1 cellular context compared by ENCODE assay signal in genomic region chr5:103139264-103139865, GRCh38.
TF ChIP-seq lines count a peak whose summit lies in the region.

No MANE protein-coding gene starts in this region.

TF ChIP-seq in GM12878, 131 proteins besides CTCF, POLR2A, EP300 and RAD21 (continued from another document):
- TF ChIP-seq, protein P1, sequence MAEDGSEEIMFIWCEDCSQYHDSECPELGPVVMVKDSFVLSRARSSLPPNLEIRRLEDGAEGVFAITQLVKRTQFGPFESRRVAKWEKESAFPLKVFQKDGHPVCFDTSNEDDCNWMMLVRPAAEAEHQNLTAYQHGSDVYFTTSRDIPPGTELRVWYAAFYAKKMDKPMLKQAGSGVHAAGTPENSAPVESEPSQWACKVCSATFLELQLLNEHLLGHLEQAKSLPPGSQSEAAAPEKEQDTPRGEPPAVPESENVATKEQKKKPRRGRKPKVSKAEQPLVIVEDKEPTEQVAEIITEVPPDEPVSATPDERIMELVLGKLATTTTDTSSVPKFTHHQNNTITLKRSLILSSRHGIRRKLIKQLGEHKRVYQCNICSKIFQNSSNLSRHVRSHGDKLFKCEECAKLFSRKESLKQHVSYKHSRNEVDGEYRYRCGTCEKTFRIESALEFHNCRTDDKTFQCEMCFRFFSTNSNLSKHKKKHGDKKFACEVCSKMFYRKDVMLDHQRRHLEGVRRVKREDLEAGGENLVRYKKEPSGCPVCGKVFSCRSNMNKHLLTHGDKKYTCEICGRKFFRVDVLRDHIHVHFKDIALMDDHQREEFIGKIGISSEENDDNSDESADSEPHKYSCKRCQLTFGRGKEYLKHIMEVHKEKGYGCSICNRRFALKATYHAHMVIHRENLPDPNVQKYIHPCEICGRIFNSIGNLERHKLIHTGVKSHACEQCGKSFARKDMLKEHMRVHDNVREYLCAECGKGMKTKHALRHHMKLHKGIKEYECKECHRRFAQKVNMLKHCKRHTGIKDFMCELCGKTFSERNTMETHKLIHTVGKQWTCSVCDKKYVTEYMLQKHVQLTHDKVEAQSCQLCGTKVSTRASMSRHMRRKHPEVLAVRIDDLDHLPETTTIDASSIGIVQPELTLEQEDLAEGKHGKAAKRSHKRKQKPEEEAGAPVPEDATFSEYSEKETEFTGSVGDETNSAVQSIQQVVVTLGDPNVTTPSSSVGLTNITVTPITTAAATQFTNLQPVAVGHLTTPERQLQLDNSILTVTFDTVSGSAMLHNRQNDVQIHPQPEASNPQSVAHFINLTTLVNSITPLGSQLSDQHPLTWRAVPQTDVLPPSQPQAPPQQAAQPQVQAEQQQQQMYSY (CRISPR knock-in tag; IDR thresholded peaks at IDR 0.05) = no peak
- no peak for TF ChIP-seq SUZ12 (IDR thresholded peaks at IDR 0.05; ENCODE audit: unreplicated experiment)
- TF ChIP-seq FOS (IDR thresholded peaks at IDR 0.05; ENCODE audit: borderline replicate concordance, extremely low read depth, insufficient read length) = no peak
- no peak for TF ChIP-seq ATF2 (IDR thresholded peaks at IDR 0.05; ENCODE audit: low read length)
- TF ChIP-seq HDAC6 (IDR thresholded peaks at IDR 0.05; ENCODE audit: unreplicated experiment) = no peak
- no peak for TF ChIP-seq NR2C2 (IDR thresholded peaks at IDR 0.05; ENCODE audit: borderline replicate concordance, control insufficient read depth, insufficient read length, low read depth)
- peak; percentile 86 for TF ChIP-seq SMC3 (IDR thresholded peaks at IDR 0.05; ENCODE audit: borderline replicate concordance, low read length)
- 0 out of 2 replicates have a peak, but pooled peaks have one; percentile 47 for TF ChIP-seq YY1 (IDR thresholded peaks at IDR 0.05; ENCODE audit: low read depth, low read length)
- TF ChIP-seq RELB (IDR thresholded peaks at IDR 0.05; ENCODE audit: low read depth) = no peak
- no peak for TF ChIP-seq MYC (IDR thresholded peaks at IDR 0.05; ENCODE audit: insufficient read depth, insufficient read length, insufficient replicate concordance, low read length, severe bottlenecking)
- no peak for TF ChIP-seq NR2C1 (IDR thresholded peaks at IDR 0.05)
- no peak for TF ChIP-seq FOXM1 (IDR thresholded peaks at IDR 0.05; ENCODE audit: low read depth, low read length)
- TF ChIP-seq POLR2AphosphoS2 (IDR thresholded peaks at IDR 0.05; ENCODE audit: low read depth, low read length) = no peak
- TF ChIP-seq RFX5 (IDR thresholded peaks at IDR 0.05; ENCODE audit: low read depth, low read length) = no peak
- TF ChIP-seq NR2F1 (conservative IDR thresholded peaks at IDR 0.05) = no peak
- TF ChIP-seq, protein P2, sequence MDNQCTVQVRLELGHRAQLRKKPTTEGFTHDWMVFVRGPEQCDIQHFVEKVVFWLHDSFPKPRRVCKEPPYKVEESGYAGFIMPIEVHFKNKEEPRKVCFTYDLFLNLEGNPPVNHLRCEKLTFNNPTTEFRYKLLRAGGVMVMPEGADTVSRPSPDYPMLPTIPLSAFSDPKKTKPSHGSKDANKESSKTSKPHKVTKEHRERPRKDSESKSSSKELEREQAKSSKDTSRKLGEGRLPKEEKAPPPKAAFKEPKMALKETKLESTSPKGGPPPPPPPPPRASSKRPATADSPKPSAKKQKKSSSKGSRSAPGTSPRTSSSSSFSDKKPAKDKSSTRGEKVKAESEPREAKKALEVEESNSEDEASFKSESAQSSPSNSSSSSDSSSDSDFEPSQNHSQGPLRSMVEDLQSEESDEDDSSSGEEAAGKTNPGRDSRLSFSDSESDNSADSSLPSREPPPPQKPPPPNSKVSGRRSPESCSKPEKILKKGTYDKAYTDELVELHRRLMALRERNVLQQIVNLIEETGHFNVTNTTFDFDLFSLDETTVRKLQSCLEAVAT (IDR thresholded peaks at IDR 0.05) = no peak
- TF ChIP-seq MEF2B (IDR thresholded peaks at IDR 0.05; ENCODE audit: partially characterized antibody, poor library complexity, severe bottlenecking) = no peak
- TF ChIP-seq RUNX3 (IDR thresholded peaks at IDR 0.05; ENCODE audit: low read length) = peak; percentile 44; the same call in 1 of the 2 replicates
- no peak for TF ChIP-seq REST (IDR thresholded peaks at IDR 0.05; ENCODE audit: low read depth, low read length)
